ENCODE assay signal across 21 cellular contexts in the genomic region with DNA sequence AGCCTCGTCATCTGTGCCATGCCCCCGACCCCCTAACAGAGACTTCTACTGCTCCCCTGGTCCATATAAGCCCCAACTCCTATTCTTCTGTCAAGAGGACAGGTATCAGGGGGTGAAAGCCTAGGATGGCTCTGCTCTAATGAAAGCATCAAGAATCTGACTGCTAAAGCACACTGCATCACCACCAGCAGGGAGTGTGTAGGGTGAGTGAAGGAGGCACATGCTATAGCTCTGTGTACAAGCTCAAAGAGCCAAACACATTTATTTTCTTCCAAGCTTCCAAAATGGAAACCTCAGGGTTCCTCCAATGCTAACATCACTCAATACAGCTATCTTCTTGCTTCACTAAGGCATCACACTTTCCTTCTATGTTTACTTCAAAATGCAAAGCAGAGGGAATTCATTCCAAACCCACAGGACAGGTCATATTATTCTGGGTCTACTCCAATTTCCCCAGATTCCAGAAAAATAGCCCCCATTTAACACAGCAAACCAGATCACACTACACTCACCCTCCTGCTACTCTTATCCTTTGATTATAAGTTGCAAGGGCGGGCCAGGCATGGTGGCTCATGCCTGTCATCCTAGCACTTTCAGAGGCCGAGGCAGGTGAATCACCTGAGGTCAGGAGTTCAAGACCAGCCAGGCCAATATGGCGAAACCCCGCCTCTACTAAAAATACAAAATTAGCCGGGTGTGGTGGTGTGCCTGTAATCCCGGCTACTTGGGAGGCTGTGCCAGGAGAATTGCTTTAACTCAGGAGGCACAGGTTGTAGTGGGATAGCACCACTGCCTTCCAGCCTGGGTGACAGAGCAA. TPM values are rescaled to one million over a fixed set of nuclear protein-coding genes. Genes with fewer than 3 reads are reported as not detected.
DNase-seq lines count a peak whose midpoint lies in the region; TF ChIP-seq lines count a peak whose summit lies in the region.
"Had no signal": no experiment of that assay in that cellular context is flagged by ENCODE, and none has a peak within 500 bp of the region (broad histone marks: within the 10 kb centered on the region; RNA-seq: fewer than 3 reads in every experiment).

No MANE protein-coding gene starts in this region.

- TF ChIP-seq EP300 in esophagus muscularis mucosa (IDR thresholded peaks at IDR 0.05) = no peak

- H3K9ac ChIP-seq in trophoblast cell (ENCODE audit: low read length) = no peak overlapping the region
- H3K9ac ChIP-seq: BLaER1 treated with 17β-estradiol and CSF1 and Interleukin-3, amounts not matched to agents 10 nM and 100 nM had no signal

- peak overlapping the region; percentile 7; the same call in 1 of the 2 replicates for H3K4me2 ChIP-seq in PC-9
- no peak overlapping the region for H3K4me2 ChIP-seq in trophoblast cell (ENCODE audit: low read length)

- H2BK120ac ChIP-seq in trophoblast cell (ENCODE audit: insufficient read depth, low read length, poor library complexity) = no peak overlapping the region

- no peak overlapping the region for H3K4me3 ChIP-seq in PC-9
- no peak overlapping the region for H3K4me3 ChIP-seq in esophagus muscularis mucosa
- no peak overlapping the region for H3K4me3 ChIP-seq in trophoblast cell (ENCODE audit: low read depth, low read length)
- no peak overlapping the region for H3K4me3 ChIP-seq in A673 (ENCODE audit: low read depth, low read length, poor library complexity, severe bottlenecking)
- H3K4me3 ChIP-seq: BLaER1 treated with 17β-estradiol and CSF1 and Interleukin-3, amounts not matched to agents 10 nM and 100 nM; heart right ventricle; lung; MG63; testis had no signal

- peaks cover 42% of the 10 kb centered on the region for H3K4me1 ChIP-seq in PC-9 (replicated peaks; ENCODE audit: insufficient read depth)
- peaks cover 23 to 74% (median 72%) of the 10 kb centered on the region in 4 donors for H3K4me1 ChIP-seq in esophagus muscularis mucosa
- H3K4me1 ChIP-seq in trophoblast cell (ENCODE audit: control insufficient read depth in 1 of 2, insufficient read depth in 2 of 2, low read length in 2 of 2) = peaks cover 3 to 4% of the 10 kb centered on the region in 2 experiments
- no peaks in the 10 kb centered on the region for H3K4me1 ChIP-seq in A673 (ENCODE audit: insufficient read depth, low read length, poor library complexity, severe bottlenecking)

- intact Hi-C loops in PC-9 (cut with micrococcal nuclease; ENCODE audit: unreplicated experiment) = no loop called here
- intact Hi-C loops in esophagus muscularis mucosa (cut with DNase I) = no loop called here
- intact Hi-C loops in A673 (cut with micrococcal nuclease; ENCODE audit: unreplicated experiment) = no loop called here

- peaks cover 41% of the 10 kb centered on the region for H3F3A ChIP-seq in PC-9 (ENCODE audit: insufficient read depth, low read depth)

- H4K12ac ChIP-seq in trophoblast cell (ENCODE audit: low read depth, low read length) = no peak overlapping the region

- peak overlapping the region; percentile 42 for H3K4ac ChIP-seq in trophoblast cell (ENCODE audit: low read depth, low read length)

- no peaks in the 10 kb centered on the region for H3K9me2 ChIP-seq in PC-9 (ENCODE audit: insufficient read depth)

- no peak overlapping the region for H3K18ac ChIP-seq in trophoblast cell (ENCODE audit: low read length)

- TSS peak; percentile 16 for BruUV-seq in PC-9 (replicated peaks; lab: Mats Ljungman, UMichigan)
- BruUV-seq in A673 (replicated peaks; lab: Mats Ljungman, UMichigan) = no TSS peak

- CTCF ChIA-PET in PC-9 (lab: Charles Lee) (no interaction called here), A673 (lab: Charles Lee) (no interaction called here)

- WGBS in esophagus muscularis mucosa = 94% methylated on average over 8 of the region's 8 CpGs
- WGBS in trophoblast cell (ENCODE audit: extremely low coverage, insufficient coverage, insufficient read length) = no CpG with 5 or more reads among the region's 8 CpGs

- H4K91ac ChIP-seq in trophoblast cell (ENCODE audit: low read depth, low read length) = no peak overlapping the region

- peak overlapping the region; percentile 41 for H3K27ac ChIP-seq in PC-9
- H3K27ac ChIP-seq in esophagus muscularis mucosa (replicated peaks in 1 of 4) = peak overlapping the region in 3 of 4 donors; percentile 23 to 77 (median 30)
- H3K27ac ChIP-seq in trophoblast cell (ENCODE audit: low read depth, low read length) = no peak overlapping the region
- H3K27ac ChIP-seq in A673 (ENCODE audit: low read depth, low read length, poor library complexity, severe bottlenecking) = no peak overlapping the region
- H3K27ac ChIP-seq: BLaER1 treated with 17β-estradiol and CSF1 and Interleukin-3, amounts not matched to agents 10 nM and 100 nM; heart right ventricle; testis had no signal

- no peak overlapping the region for H2AFZ ChIP-seq in PC-9
- no peak overlapping the region for H2AFZ ChIP-seq in trophoblast cell (ENCODE audit: insufficient read depth, low read length, poor library complexity)

- no peak overlapping the region for H2BK12ac ChIP-seq in trophoblast cell (ENCODE audit: low read length)

- H3K79me1 ChIP-seq in trophoblast cell (ENCODE audit: low read length) = no peaks in the 10 kb centered on the region

- H3K14ac ChIP-seq in trophoblast cell (ENCODE audit: low read length) = no peak overlapping the region

- no peak overlapping the region for H2AK5ac ChIP-seq in trophoblast cell (ENCODE audit: low read length)

- H3K79me2 ChIP-seq in PC-9 (ENCODE audit: low read depth) (peaks cover 98% of the 10 kb centered on the region), trophoblast cell (ENCODE audit: control insufficient read depth, insufficient read depth, low read length, poor library complexity) (no peaks in the 10 kb centered on the region)

- peak; percentile 16 for DNase-seq in Caki2 (ENCODE audit: low read depth)
- peak; percentile 56 to 63 for DNase-seq in PC-9
- DNase-seq in esophagus muscularis mucosa (ENCODE audit: extremely low spot score) = no peak
- DNase-seq in trophoblast cell = peak in 1 of 2 donors; percentile 33
- no peak for DNase-seq in NCI-H2171 treated with DMSO at 0.1 percent for 48 hours (lab: John Stamatoyannopoulos, UW)
- no peak for DNase-seq in A673 (ENCODE audit: low spot score)
- DNase-seq in NCI-H2227 (lab: John Stamatoyannopoulos, UW; ENCODE audit: unreplicated experiment) = no peak
- DNase-seq in A172 (ENCODE audit: low spot score) = no peak
- DNase-seq: activated T-cell treated with anti-CD3 and anti-CD28 coated beads, Interleukin-2, amount 50 U/mL, for 48 hours; DND-41; heart right ventricle; MG63; NCI-H1694 treated with DMSO at 0.1 percent for 48 hours; NCI-H345; retina; testis had no signal

- H3K36me3 ChIP-seq in PC-9 (ENCODE audit: low read depth) (peaks cover 69% of the 10 kb centered on the region), esophagus muscularis mucosa (peaks cover 12 to 62% (median 36%) of the 10 kb centered on the region in 4 donors), trophoblast cell (ENCODE audit: control insufficient read depth in 1 of 2, insufficient read depth in 2 of 2, low read length in 2 of 2) (peaks cover 5 to 27% of the 10 kb centered on the region in 2 experiments), A673 (ENCODE audit: insufficient read depth, low read length, poor library complexity, severe bottlenecking) (peaks cover 40% of the 10 kb centered on the region)

- POLR2A ChIA-PET in PC-9 (lab: Charles Lee; ENCODE audit: unreplicated experiment) (no interaction called here), A673 (lab: Charles Lee; ENCODE audit: low non-redundant PET) (no interaction called here)

- H3K27me3 ChIP-seq in PC-9 (ENCODE audit: insufficient read depth, low read depth) (no peaks in the 10 kb centered on the region), esophagus muscularis mucosa (no peaks in the 10 kb centered on the region), trophoblast cell (ENCODE audit: insufficient read depth, low read length) (no peaks in the 10 kb centered on the region), A673 (replicated peaks; ENCODE audit: insufficient read depth, low read depth, low read length, poor library complexity) (no peaks in the 10 kb centered on the region)
- H3K27me3 ChIP-seq: BLaER1 treated with 17β-estradiol and CSF1 and Interleukin-3, amounts not matched to agents 10 nM and 100 nM; heart right ventricle; MG63; testis had no signal

- no peak for TF ChIP-seq POLR2A in esophagus muscularis mucosa (IDR thresholded peaks at IDR 0.05; ENCODE audit: low read depth)

- H4K8ac ChIP-seq in trophoblast cell (ENCODE audit: low read depth, low read length) = no peak overlapping the region

- no peak for TF ChIP-seq CTCF in PC-9 (conservative IDR thresholded peaks at IDR 0.05)
- TF ChIP-seq CTCF in esophagus muscularis mucosa (IDR thresholded peaks at IDR 0.05) = no peak
- no peak for TF ChIP-seq CTCF in A673 (conservative IDR thresholded peaks at IDR 0.05; ENCODE audit: low read depth, low read length)

- H4K20me1 ChIP-seq in PC-9 (ENCODE audit: insufficient read depth) = peaks cover 26% of the 10 kb centered on the region

- H3K23ac ChIP-seq in trophoblast cell (ENCODE audit: low read length) = no peak overlapping the region

- H2BK5ac ChIP-seq in trophoblast cell (ENCODE audit: low read depth, low read length, poor library complexity) = no peak overlapping the region

- no peaks in the 10 kb centered on the region for H3K9me3 ChIP-seq in PC-9 (ENCODE audit: insufficient read depth, low read depth)
- H3K9me3 ChIP-seq in esophagus muscularis mucosa = no peaks in the 10 kb centered on the region
- no peaks in the 10 kb centered on the region for H3K9me3 ChIP-seq in trophoblast cell (ENCODE audit: insufficient read depth, low read depth, low read length)
- H3K9me3 ChIP-seq in A673 (ENCODE audit: low read depth, low read length, poor library complexity, severe bottlenecking) = no peaks in the 10 kb centered on the region
- H3K9me3 ChIP-seq: BLaER1 treated with 17β-estradiol and CSF1 and Interleukin-3, amounts not matched to agents 10 nM and 100 nM; heart right ventricle; MG63; testis had no signal

- in situ Hi-C loops in Caki2 (cut with HindIII; ENCODE audit: low pct_unique_long_range_greater_than_20kb, low sequenced_read_pairs) = no loop called here

RNA-seq across cellular contexts. Expression of a gene that starts 36.6 kb away (rescaled TPM):
- 133 and 154 TPM in 2 replicates for total RNA-seq in Caki2 (2014; rRNA removed; shearing (Covaris generic); ENCODE audit: low replicate concordance)
- total RNA-seq in PC-9 (2021) (201 and 202 TPM in 2 replicates), esophagus muscularis mucosa (100 to 1,000 TPM in 3 of 4 donors, 10 to 100 TPM in 1; 98.5 to 187 (median 163) TPM), A673 (2021) (127 and 136 TPM in 2 replicates)
- polyA plus RNA-seq in trophoblast cell (2013) = 145 and 153 TPM in 2 replicates
- 247 and 273 TPM in 2 replicates for total RNA-seq in A172 (2014; rRNA removed; shearing (Covaris generic))

RNA-seq across cellular contexts. Expression of a gene that starts 43.1 kb away (rescaled TPM):
- not detected in 2 replicates for total RNA-seq in Caki2 (2014; rRNA removed; shearing (Covaris generic); ENCODE audit: low replicate concordance)
- total RNA-seq in PC-9 (2021) (1.0 and 1.2 TPM in 2 replicates), esophagus muscularis mucosa (1 to 10 TPM in 1 of 4 donors, under 1 TPM in 3; under 0.01 to 1.3 (median 0.25) TPM), A673 (2021) (0.13 TPM in 2 replicates)
- polyA plus RNA-seq in trophoblast cell (2013) = 0.16 and 0.26 TPM in 2 replicates
- 1.2 TPM in 1 of 2 replicates, not detected in the other for total RNA-seq in A172 (2014; rRNA removed; shearing (Covaris generic))
- total RNA-seq: H4, RPMI7951 had no signal
- polyA plus RNA-seq: neural cell had no signal

Comparison
In these comparisons a context has a peak if more than half of its experiments do, and no peak if none do; other contexts are left out.
1. DNase-seq: peak in Caki2 (single experiment) and PC-9 (2 of 2); none in esophagus muscularis mucosa (single experiment), NCI-H2171 treated with DMSO at 0.1 percent for 48 hours (single experiment), A673 (single experiment), NCI-H2227 (single experiment) and A172 (single experiment).
2. H3K27ac ChIP-seq: peak in PC-9 (single experiment) and esophagus muscularis mucosa (3 of 4); none in trophoblast cell (single experiment) and A673 (single experiment).